Comparison of ENCODE assay signal across 8 cellular contexts in genomic region chr22:46761539-46762237, GRCh38. TPM values are rescaled to one million over a fixed set of nuclear protein-coding genes. Genes with fewer than 3 reads are reported as not detected.
DNase-seq lines count a peak whose midpoint lies in the region; ATAC-seq, FAIRE-seq and TF ChIP-seq lines count a peak whose summit lies in the region.

No MANE protein-coding gene starts in this region.

- TF ChIP-seq EP300 in gastroesophageal sphincter (IDR thresholded peaks at IDR 0.05): no peak

- peak; percentile 38 for DNase-seq in NCI-H2171 treated with DMSO at 0.1 percent for 48 hours (lab: John Stamatoyannopoulos, UW)
- DNase-seq in NCI-H2171 (lab: John Stamatoyannopoulos, UW): no peak
- DNase-seq in T-cell: no peak
- DNase-seq in smooth muscle cell (lab: John Stamatoyannopoulos, UW; ENCODE audit: unreplicated experiment): no peak
- no peak for DNase-seq in D721Med (ENCODE audit: insufficient read length, low spot score)
- DNase-seq in NCI-H2029 treated with DMSO at 0.1 percent for 48 hours (lab: John Stamatoyannopoulos, UW): no peak
- no peak for DNase-seq in cerebellum (ENCODE audit: low spot score)

- H3K4me1 Mint-ChIP-seq in T-cell: peaks cover 51 to 68% (median 54%) of the 10 kb centered on the region in 3 donors

- WGBS in gastroesophageal sphincter (ENCODE audit: low coverage in 1 of 2), 2 donors: 8 to 10% methylated on average over 12 to 15 of the region's 17 CpGs
- WGBS in smooth muscle cell (ENCODE audit: low lambda C conversion rate): 13% methylated on average over 17 of the region's 17 CpGs

- H3K9me3 Mint-ChIP-seq in T-cell: peaks cover under 1% of the 10 kb centered on the region in 3 donors

- ATAC-seq in T-cell (replicated peaks in 1 of 4): peak in 1 of 4 experiments; percentile 2
- ATAC-seq in gastroesophageal sphincter: peak; percentile 16

- peaks cover 5% of the 10 kb centered on the region for H4K20me1 ChIP-seq in smooth muscle cell (ENCODE audit: low read depth)

- no peaks in the 10 kb centered on the region for H3K27me3 Mint-ChIP-seq in T-cell

- H3K4me1 ChIP-seq in gastroesophageal sphincter: peaks cover 0 to 51% (median 5%) of the 10 kb centered on the region in 3 donors
- peaks cover 12% of the 10 kb centered on the region for H3K4me1 ChIP-seq in smooth muscle cell (ENCODE audit: low read depth)

- peak overlapping the region; percentile 99 for H3K4me3 Mint-ChIP-seq in T-cell

- CTCF ChIA-PET in T-cell (lab: Charles Lee): interaction anchor here in 1 of 2 donors (0.7 to 2.5 kb wide), 4 partner anchors 12 to 37 kb away, joined by 3 to 9 read pairs (median 6); no protein-coding TSS in a partner anchor

- no peak for TF ChIP-seq CTCF in gastroesophageal sphincter (IDR thresholded peaks at IDR 0.05)
- TF ChIP-seq CTCF in smooth muscle cell (IDR thresholded peaks at IDR 0.05; ENCODE audit: borderline replicate concordance, insufficient read depth, poor library complexity, severe bottlenecking): no peak
- TF ChIP-seq CTCF in D721Med (IDR thresholded peaks at IDR 0.05; ENCODE audit: insufficient read depth, missing control alignments): no peak

- H3K79me2 ChIP-seq in smooth muscle cell (ENCODE audit: low read depth): peaks cover 47% of the 10 kb centered on the region

- H3K4me2 ChIP-seq in smooth muscle cell: peak overlapping the region; percentile 98

- H3K9ac ChIP-seq in smooth muscle cell (ENCODE audit: low read depth): peak overlapping the region; percentile 98

- H3K4me3 ChIP-seq in gastroesophageal sphincter (peak overlapping the region; percentile 83), smooth muscle cell (peak overlapping the region; percentile 97)

- H3K27ac ChIP-seq in gastroesophageal sphincter (peak overlapping the region; percentile 92 to 97 (median 94)), smooth muscle cell (ENCODE audit: low read depth) (peak overlapping the region; percentile 95)

- H3F3A ChIP-seq in smooth muscle cell (ENCODE audit: low read depth): peaks cover 6% of the 10 kb centered on the region

- no peak for FAIRE-seq in D721Med (lab: Jason Lieb, UNC)

- H3K36me3 Mint-ChIP-seq in T-cell: peaks cover 5% of the 10 kb centered on the region

- H3K27me3 ChIP-seq in gastroesophageal sphincter: no peaks in the 10 kb centered on the region
- no peaks in the 10 kb centered on the region for H3K27me3 ChIP-seq in smooth muscle cell (ENCODE audit: low read depth)

- H3K27ac Mint-ChIP-seq in T-cell: peak overlapping the region; percentile 99 to 100

- H2AFZ ChIP-seq in smooth muscle cell (ENCODE audit: low read depth): peak overlapping the region; percentile 55

- H3K36me3 ChIP-seq in gastroesophageal sphincter (no peaks in the 10 kb centered on the region), smooth muscle cell (ENCODE audit: low read depth) (no peaks in the 10 kb centered on the region)

- POLR2A ChIA-PET in T-cell (lab: Charles Lee): interaction anchor here (1.0 to 2.6 kb wide), 6 partner anchors 13 to 39 kb away, joined by 4 to 9 read pairs (median 5); no protein-coding TSS in a partner anchor

- H3K9me3 ChIP-seq in gastroesophageal sphincter: no peaks in the 10 kb centered on the region
- no peaks in the 10 kb centered on the region for H3K9me3 ChIP-seq in smooth muscle cell (replicated peaks; ENCODE audit: low read depth)

- TF ChIP-seq POLR2A in gastroesophageal sphincter (IDR thresholded peaks at IDR 0.05): no peak

RNA-seq across cellular contexts. Expression of gene TBC1D22A, which starts 0.8 kb away (rescaled TPM):
- total RNA-seq in T-cell (10 to 100 TPM; 38.3 to 67.8 (median 57.7) TPM), gastroesophageal sphincter (10 to 100 TPM; 16.2 to 22.2 (median 17.8) TPM), smooth muscle cell (7.2 and 12.5 TPM in 2 replicates), cerebellum (8.2 TPM)
- polyA plus RNA-seq in smooth muscle cell: 14.4 and 19.2 TPM in 2 replicates

RNA-seq across cellular contexts. Expression of gene CERK, which starts 23.6 kb away (rescaled TPM):
- total RNA-seq in T-cell (100 to 1,000 TPM in 3 of 5 donors, 10 to 100 TPM in 2; 77.4 to 155 (median 125) TPM), gastroesophageal sphincter (10 to 100 TPM; 44.6 to 55.9 (median 45.6) TPM), smooth muscle cell (25.4 and 30.7 TPM in 2 replicates), cerebellum (49.4 TPM)
- polyA plus RNA-seq in smooth muscle cell: 23.3 and 25.6 TPM in 2 replicates
